ENCODE assay signal across 26 cellular contexts in the genomic region with DNA sequence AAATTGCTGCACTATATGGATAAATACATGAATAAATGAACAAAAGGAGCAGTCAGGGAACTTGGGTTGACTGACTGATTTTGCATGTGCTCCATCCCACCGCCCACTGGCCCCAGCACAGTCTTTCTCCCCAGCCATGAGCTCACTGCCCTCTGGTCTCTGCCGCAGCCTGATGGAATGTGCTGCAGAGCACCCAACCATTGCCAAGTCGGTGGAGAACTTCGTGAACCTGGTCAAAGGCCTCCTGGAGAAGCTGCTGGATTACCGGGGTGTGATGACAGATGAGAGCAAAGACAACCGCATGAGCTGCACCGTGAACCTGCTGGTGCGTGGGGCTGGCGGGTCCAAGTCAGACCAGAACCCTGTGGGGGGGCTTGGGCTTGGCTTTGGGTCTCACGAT. TPM values are rescaled to one million over a fixed set of nuclear protein-coding genes. Genes with fewer than 3 reads are reported as not detected.
"Had no signal": no experiment of that assay in that cellular context is flagged by ENCODE, and none has a peak within 500 bp of the region (broad histone marks: within the 10 kb centered on the region; RNA-seq: fewer than 3 reads in every experiment).

No MANE protein-coding gene starts in this region.

- H3K27me3 ChIP-seq: neutrophil, pancreas, right lobe of liver, sigmoid colon, suprapubic skin, testis, tibial artery, transverse colon, upper lobe of left lung, vagina had no signal

- H3K4me1 ChIP-seq: pancreas, prostate gland, right lobe of liver, sigmoid colon, suprapubic skin, testis, tibial artery, transverse colon, upper lobe of left lung, vagina had no signal

- H3K4me3 ChIP-seq: pancreas, prostate gland, right lobe of liver, sigmoid colon, suprapubic skin, testis, tibial artery, transverse colon, upper lobe of left lung, vagina had no signal

- H3K27ac ChIP-seq: neutrophil, pancreas, prostate gland, right lobe of liver, sigmoid colon, suprapubic skin, testis, tibial artery, transverse colon, upper lobe of left lung, vagina had no signal

- H3K36me3 ChIP-seq: pancreas, prostate gland, right lobe of liver, sigmoid colon, suprapubic skin, tibial artery, transverse colon, upper lobe of left lung, vagina had no signal

- DNase-seq: naive thymus-derived CD4-positive, alpha-beta T cell; natural killer cell; nucleus accumbens; pancreas; right cardiac atrium; right lobe of liver; sigmoid colon; small intestine; stimulated activated CD4-positive, alpha-beta T cell treated with anti-CD3 and anti-CD28 coated beads, Interleukin-15, amount 100 ng/mL, for 24 hours; stimulated activated CD4-positive, alpha-beta T cell treated with anti-CD3 and anti-CD28 coated beads, Interleukin-2, amount 100 ng/mL, for 24 hours; stimulated activated CD4-positive, alpha-beta T cell treated with anti-CD3 and anti-CD28 coated beads, Interleukin-2, amount 100 ng/mL, for 48 hours; stimulated activated CD4-positive, alpha-beta T cell treated with anti-CD3 and anti-CD28 coated beads, Interleukin-4, amount 100 ng/mL, for 24 hours; stimulated activated naive CD4-positive, alpha-beta T cell; stimulated activated naive CD8-positive, alpha-beta T cell treated with anti-CD3 and anti-CD28 coated beads, Interleukin-15, amount 100 ng/mL, for 72 hours; stimulated activated naive CD8-positive, alpha-beta T cell treated with anti-CD3 and anti-CD28 coated beads, Interleukin-15, Interleukin-2, amounts not matched to agents 100 U/mL and 50 U/mL, for 24 hours; substantia nigra; testis; tibial artery; transverse colon; upper lobe of left lung had no signal

- H3K9me3 ChIP-seq: neutrophil, pancreas, prostate gland, right lobe of liver, sigmoid colon, suprapubic skin, testis, tibial artery, transverse colon, upper lobe of left lung, vagina had no signal

RNA-seq across cellular contexts. Expression of a gene that starts 53.9 kb away (rescaled TPM):
- total RNA-seq: naive thymus-derived CD4-positive, alpha-beta T cell; natural killer cell; pancreas; skeletal muscle tissue; transverse colon; ureter had no signal
